In the genomic region with DNA sequence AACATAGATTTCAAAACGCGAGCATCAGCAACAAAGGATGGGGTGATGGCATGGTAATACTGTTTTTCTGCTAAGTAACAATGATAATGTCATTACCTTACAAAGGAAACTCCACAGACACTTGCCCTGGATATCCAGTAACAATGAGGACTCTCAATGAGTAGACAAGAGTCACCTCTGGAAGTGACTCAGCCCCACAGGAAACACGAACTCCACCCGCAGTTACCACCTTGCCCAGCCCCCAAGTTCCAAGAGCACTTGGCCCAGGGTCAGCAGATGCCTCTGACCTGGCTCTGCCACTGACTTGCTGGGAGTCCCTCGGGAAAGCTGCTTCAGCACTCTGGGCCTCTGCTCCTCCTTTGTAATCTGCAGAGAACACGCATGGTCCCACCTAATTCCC, we compare ENCODE assay signal across 10 cellular contexts.
DNase-seq lines count a peak whose midpoint lies in the region; ATAC-seq, FAIRE-seq and TF ChIP-seq lines count a peak whose summit lies in the region.
"Had no signal": no experiment of that assay in that cellular context is flagged by ENCODE, and none has a peak within 500 bp of the region (broad histone marks: within the 10 kb centered on the region; RNA-seq: fewer than 3 reads in every experiment).

No MANE protein-coding gene starts in this region.

- H4K20me1 ChIP-seq in Karpas-422 (ENCODE audit: insufficient read depth, low read depth, low read length), result no peaks in the 10 kb centered on the region

- WGBS in small intestine, 3 donors, result 65 to 74% (median 73%) methylated on average over 6 of the region's 6 CpGs

- H3K9ac ChIP-seq in kidney (ENCODE audit: low read length in 2 of 2) (no peak overlapping the region), Karpas-422 (ENCODE audit: low read length) (no peak overlapping the region)

- peaks cover 16% of the 10 kb centered on the region for H3K79me2 ChIP-seq in Karpas-422 (ENCODE audit: low read length)

- no peaks in the 10 kb centered on the region for H3K9me3 ChIP-seq in T-helper 17 cell (ENCODE audit: control insufficient read depth, low read length, poor library complexity, severe bottlenecking)
- no peaks in the 10 kb centered on the region for H3K9me3 ChIP-seq in small intestine (ENCODE audit: control insufficient read depth, low read depth)
- no peaks in the 10 kb centered on the region for H3K9me3 ChIP-seq in kidney (ENCODE audit: control insufficient read depth in 1 of 2, low read length in 2 of 2)
- H3K9me3 ChIP-seq in Karpas-422 (ENCODE audit: low read length), result no peaks in the 10 kb centered on the region

- intact Hi-C loops in kidney (cut with DNase I), result no loop called here

- H3K36me3 ChIP-seq in small intestine (ENCODE audit: control insufficient read depth in 2 of 2, insufficient read depth in 2 of 2, low read length in 2 of 2), result no peaks in the 10 kb centered on the region
- no peaks in the 10 kb centered on the region for H3K36me3 ChIP-seq in kidney (ENCODE audit: control insufficient read depth in 1 of 2, insufficient read depth in 2 of 2, low read length in 2 of 2)
- no peaks in the 10 kb centered on the region for H3K36me3 ChIP-seq in Karpas-422 (ENCODE audit: insufficient read depth, low read length)

- H3K4me1 ChIP-seq in small intestine (ENCODE audit: control insufficient read depth in 2 of 2, insufficient read depth in 1 of 2, low read depth in 1 of 2, low read length in 1 of 2) (peaks cover 0 to under 1% of the 10 kb centered on the region in 2 donors), kidney (ENCODE audit: control insufficient read depth in 1 of 2, insufficient read depth in 1 of 2, low read depth in 1 of 2, low read length in 2 of 2) (no peaks in the 10 kb centered on the region), Karpas-422 (ENCODE audit: low read length) (peaks cover 24% of the 10 kb centered on the region)

- no peaks in the 10 kb centered on the region for H3K9me3 Mint-ChIP-seq in activated naive CD4-positive, alpha-beta T cell treated with anti-CD3 and anti-CD28 coated beads, Interleukin-2, amount 50 U/mL, for 72 hours

- ATAC-seq in T-helper 17 cell (peak; percentile 46), GM21723 (IDR thresholded peaks at IDR 0.05; ENCODE audit: unreplicated experiment) (no peak)
- peak; percentile 81 to 87 for ATAC-seq in activated naive CD4-positive, alpha-beta T cell treated with anti-CD3 and anti-CD28 coated beads, Interleukin-2, amount 50 U/mL, for 72 hours
- ATAC-seq: left lobe of liver had no signal

- no peaks in the 10 kb centered on the region for H3K27me3 ChIP-seq in small intestine (ENCODE audit: control insufficient read depth in 2 of 2, insufficient read depth in 2 of 2, low read length in 2 of 2)
- no peaks in the 10 kb centered on the region for H3K27me3 ChIP-seq in Karpas-422 (ENCODE audit: low read length)

- no peaks in the 10 kb centered on the region for H3K27me3 Mint-ChIP-seq in T-helper 17 cell

- H3K4me2 ChIP-seq in Karpas-422 (ENCODE audit: low read depth, low read length, poor library complexity, severe bottlenecking), result no peak overlapping the region

- H3K27ac ChIP-seq in small intestine (ENCODE audit: low read depth in 1 of 2, low read length in 1 of 2) (peak overlapping the region in 1 of 2 donors; percentile 49), kidney (ENCODE audit: low read depth in 2 of 2, low read length in 2 of 2) (no peak overlapping the region), Karpas-422 (ENCODE audit: low read length) (no peak overlapping the region)

- peaks cover 28% of the 10 kb centered on the region for H3K4me1 Mint-ChIP-seq in T-helper 17 cell

- DNase-seq in Caki2 (ENCODE audit: low read depth) (peak; percentile 16), T-helper 17 cell (peak in 1 of 3 donors; percentile 9), small intestine (peak; percentile 3), kidney (no peak), Karpas-422 (no peak), iPS-NIHi11 (ENCODE audit: low spot score) (no peak)
- DNase-seq in activated naive CD4-positive, alpha-beta T cell treated with anti-CD3 and anti-CD28 coated beads, Interleukin-2, amount 50 U/mL, for 72 hours (ENCODE audit: low spot score in 2 of 2), result peak in 1 of 2 donors; percentile 27
- DNase-seq: DMS79 had no signal

- no peak overlapping the region for H3K4me3 Mint-ChIP-seq in T-helper 17 cell

- no peaks in the 10 kb centered on the region for H3K9me2 ChIP-seq in Karpas-422 (replicated peaks; ENCODE audit: insufficient read depth, low read length)

- H3K36me3 Mint-ChIP-seq in T-helper 17 cell (ENCODE audit: low read depth), result no peaks in the 10 kb centered on the region
- peaks cover 0 to 13% of the 10 kb centered on the region in 2 donors for H3K36me3 Mint-ChIP-seq in activated naive CD4-positive, alpha-beta T cell treated with anti-CD3 and anti-CD28 coated beads, Interleukin-2, amount 50 U/mL, for 72 hours

- in situ Hi-C loops in Caki2 (cut with HindIII; ENCODE audit: low pct_unique_long_range_greater_than_20kb, low sequenced_read_pairs), result no loop called here

- peak overlapping the region; percentile 63 for H3K27ac Mint-ChIP-seq in T-helper 17 cell
- peak overlapping the region; percentile 95 to 96 for H3K27ac Mint-ChIP-seq in activated naive CD4-positive, alpha-beta T cell treated with anti-CD3 and anti-CD28 coated beads, Interleukin-2, amount 50 U/mL, for 72 hours

- no peak for FAIRE-seq in small intestine (lab: Jason Lieb, UNC)
- no peak for FAIRE-seq in kidney (lab: Jason Lieb, UNC)

- H2AFZ ChIP-seq in Karpas-422 (ENCODE audit: low read length), result no peak overlapping the region

- TF ChIP-seq CTCF in kidney (IDR thresholded peaks at IDR 0.05; ENCODE audit: borderline replicate concordance, extremely low read depth, insufficient read depth), result no peak

- H3K4me3 ChIP-seq in small intestine (ENCODE audit: low read depth in 1 of 2, low read length in 2 of 2) (no peak overlapping the region), kidney (ENCODE audit: low read length in 2 of 2) (no peak overlapping the region), Karpas-422 (ENCODE audit: low read length) (no peak overlapping the region)

Comparison
In these comparisons a context has a peak if more than half of its experiments do, and no peak if none do; other contexts are left out.
1. DNase-seq: peak in Caki2 (single experiment) and small intestine (single experiment); none in kidney (single experiment), Karpas-422 (single experiment) and iPS-NIHi11 (single experiment).